ENCODE assay signal across 8 cellular contexts in genomic region chr9:73153793-73154227, GRCh38. TPM values are rescaled to one million over a fixed set of nuclear protein-coding genes. Genes with fewer than 3 reads are reported as not detected.
A peak's percentile ranks its signal among the peaks of the same experiment; 100 is the strongest.
DNase-seq lines count a peak whose midpoint lies in the region; ATAC-seq lines count a peak whose summit lies in the region.

No MANE protein-coding gene starts in this region.

- H3K9me3 ChIP-seq in CD4-positive, alpha-beta memory T cell (ENCODE audit: control insufficient read depth in 1 of 2, low read length in 2 of 2): no peaks in the 10 kb centered on the region

- peak in 2 of 5 donors; percentile 30 to 32 for DNase-seq in CD4-positive, alpha-beta memory T cell
- DNase-seq in NCI-H69 (lab: John Stamatoyannopoulos, UW) (peak; percentile 54), dermis blood vessel endothelial cell (peak; percentile 75), left colon (no peak), GOT3 (lab: John Stamatoyannopoulos, UW) (no peak)
- no peak for DNase-seq in natural killer cell treated with Interleukin-12 subunit alpha and Interleukin-12 subunit beta and Interleukin-15 and Interleukin-18, amount 100 ng/mL, for 72 hours (ENCODE audit: low spot score)
- DNase-seq in activated CD4-positive, CD25-positive, alpha-beta regulatory T cell treated with anti-CD3 and anti-CD28 coated beads, Interleukin-2, amount 50 U/mL, for 72 hours: no peak

- intact Hi-C loops in CD4-positive, alpha-beta memory T cell (cut with micrococcal nuclease): loop anchor here (1.0 to 10.0 kb wide), 6 partner anchors 31 to 1871 kb away; partner anchors contain the start of genes CARNMT1 and ZFAND5
- intact Hi-C loops in left colon (cut with DNase I, micrococcal nuclease): no loop called here

- peak overlapping the region; percentile 3 to 78 for H3K4me3 ChIP-seq in CD4-positive, alpha-beta memory T cell (ENCODE audit: low read length in 2 of 2)

- POLR2A ChIA-PET in CD4-positive, alpha-beta memory T cell (lab: Charles Lee; ENCODE audit: partially characterized antibody): interaction anchor here (0.7 to 3.5 kb wide), 11 partner anchors 9 to 789 kb away, joined by 3 to 116 read pairs (median 5); partner anchors contain the start of gene ZFAND5

- peaks cover 67% of the 10 kb centered on the region for H3K4me1 ChIP-seq in CD4-positive, alpha-beta memory T cell (ENCODE audit: insufficient read depth, low read length)

- H3K36me3 Mint-ChIP-seq in CD4-positive, alpha-beta memory T cell: peaks cover 19 to 41% of the 10 kb centered on the region in 2 donors
- no peaks in the 10 kb centered on the region for H3K36me3 Mint-ChIP-seq in natural killer cell treated with Interleukin-12 subunit alpha and Interleukin-12 subunit beta and Interleukin-15 and Interleukin-18, amount 100 ng/mL, for 72 hours

- peak overlapping the region; percentile 95 to 99 (median 97) for H3K27ac Mint-ChIP-seq in CD4-positive, alpha-beta memory T cell
- H3K27ac Mint-ChIP-seq in natural killer cell treated with Interleukin-12 subunit alpha and Interleukin-12 subunit beta and Interleukin-15 and Interleukin-18, amount 100 ng/mL, for 72 hours: peak overlapping the region; percentile 94 to 100

- peak overlapping the region; percentile 92 to 99 (median 94) for H3K4me3 Mint-ChIP-seq in CD4-positive, alpha-beta memory T cell
- H3K4me3 Mint-ChIP-seq in natural killer cell treated with Interleukin-12 subunit alpha and Interleukin-12 subunit beta and Interleukin-15 and Interleukin-18, amount 100 ng/mL, for 72 hours: peak overlapping the region; percentile 96

- H3K27me3 Mint-ChIP-seq in CD4-positive, alpha-beta memory T cell: no peaks in the 10 kb centered on the region
- H3K27me3 Mint-ChIP-seq in natural killer cell treated with Interleukin-12 subunit alpha and Interleukin-12 subunit beta and Interleukin-15 and Interleukin-18, amount 100 ng/mL, for 72 hours: no peaks in the 10 kb centered on the region

- H3K9me3 Mint-ChIP-seq in CD4-positive, alpha-beta memory T cell: peaks cover 0 to 3% (median 0%) of the 10 kb centered on the region in 8 donors
- H3K9me3 Mint-ChIP-seq in natural killer cell treated with Interleukin-12 subunit alpha and Interleukin-12 subunit beta and Interleukin-15 and Interleukin-18, amount 100 ng/mL, for 72 hours: no peaks in the 10 kb centered on the region

- CTCF ChIA-PET in CD4-positive, alpha-beta memory T cell (lab: Charles Lee; ENCODE audit: partially characterized antibody): interaction anchor here (0.7 to 1.5 kb wide), 4 partner anchors 9 to 46 kb away, joined by 3 to 12 read pairs (median 6); no protein-coding TSS in a partner anchor

- no peaks in the 10 kb centered on the region for H3K27me3 ChIP-seq in CD4-positive, alpha-beta memory T cell (ENCODE audit: insufficient read depth, low read length)

- peak overlapping the region; percentile 75 for H3K27ac ChIP-seq in CD4-positive, alpha-beta memory T cell (ENCODE audit: low read depth, low read length)

- no peak for ATAC-seq in natural killer cell treated with Interleukin-12 subunit alpha and Interleukin-12 subunit beta and Interleukin-15 and Interleukin-18, amount 100 ng/mL, for 72 hours
- no peak for ATAC-seq in GM18502 (IDR thresholded peaks at IDR 0.05; ENCODE audit: poor library complexity, unreplicated experiment)
- ATAC-seq in left colon: no peak

- peaks cover 39 to 69% (median 54%) of the 10 kb centered on the region in 4 donors for H3K4me1 Mint-ChIP-seq in CD4-positive, alpha-beta memory T cell
- peaks cover 54 to 75% of the 10 kb centered on the region in 2 donors for H3K4me1 Mint-ChIP-seq in natural killer cell treated with Interleukin-12 subunit alpha and Interleukin-12 subunit beta and Interleukin-15 and Interleukin-18, amount 100 ng/mL, for 72 hours (ENCODE audit: low read depth in 2 of 2)

- H3K36me3 ChIP-seq in CD4-positive, alpha-beta memory T cell (ENCODE audit: insufficient read depth, low read length): peaks cover 4% of the 10 kb centered on the region

RNA-seq across cellular contexts. Expression of gene ANXA1, which starts 2.1 kb away (rescaled TPM):
- total RNA-seq in CD4-positive, alpha-beta memory T cell: 100 to 1,000 TPM; 324 to 335 TPM
- polyA plus RNA-seq in CD4-positive, alpha-beta memory T cell: 1,000 to 10,000 TPM in 1 of 2 donors, 100 to 1,000 TPM in 1; 621 to 1,202 TPM
- 798 and 1,016 TPM in 2 replicates for total RNA-seq in dermis blood vessel endothelial cell
- total RNA-seq in natural killer cell treated with Interleukin-12 subunit alpha and Interleukin-12 subunit beta and Interleukin-15 and Interleukin-18, amount 100 ng/mL, for 72 hours: 10 to 100 TPM; 26.4 to 37.0 TPM
- 10 to 100 TPM; 21.8 to 34.1 TPM for total RNA-seq in left colon

Comparison
In these comparisons a context has a peak if more than half of its experiments do, and no peak if none do; other contexts are left out.
1. DNase-seq: peak in NCI-H69 (single experiment) and dermis blood vessel endothelial cell (single experiment); none in natural killer cell treated with Interleukin-12 subunit alpha and Interleukin-12 subunit beta and Interleukin-15 and Interleukin-18, amount 100 ng/mL, for 72 hours (single experiment), left colon (0 of 2), activated CD4-positive, CD25-positive, alpha-beta regulatory T cell treated with anti-CD3 and anti-CD28 coated beads, Interleukin-2, amount 50 U/mL, for 72 hours (single experiment) and GOT3 (single experiment).
2. RNA of gene ANXA1, which starts 2.1 kb away (total RNA-seq): 798 to 1,016 TPM in dermis blood vessel endothelial cell and 324 to 335 TPM in CD4-positive, alpha-beta memory T cell; 26.4 to 37.0 TPM in natural killer cell treated with Interleukin-12 subunit alpha and Interleukin-12 subunit beta and Interleukin-15 and Interleukin-18, amount 100 ng/mL, for 72 hours and 21.8 to 34.1 TPM in left colon; every median in the first group is over 4 times any median in the second.